ENCODE assay signal across 8 cellular contexts in the genomic region with DNA sequence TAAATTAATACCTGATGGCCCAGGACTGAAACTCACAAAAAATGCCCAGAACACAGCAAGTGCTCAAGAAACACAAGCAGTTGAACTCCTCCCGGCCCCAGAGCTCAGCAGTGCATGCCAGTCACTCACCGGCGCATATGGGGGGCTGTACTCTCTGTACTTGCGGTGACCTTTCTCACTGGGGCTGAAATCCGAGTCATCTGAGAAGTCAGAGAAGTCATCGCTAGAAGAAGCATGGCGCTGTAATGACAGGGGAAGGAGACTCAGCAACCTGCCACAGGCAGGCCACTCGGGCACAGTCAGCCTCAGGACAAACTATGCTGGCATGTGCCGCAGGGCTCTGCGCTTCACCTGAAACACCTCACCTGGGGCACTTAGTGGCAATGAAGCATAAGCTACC.
DNase-seq lines count a peak whose midpoint lies in the region; ATAC-seq lines count a peak whose summit lies in the region.

No MANE protein-coding gene starts in this region.

- no peaks in the 10 kb centered on the region for H3K27me3 ChIP-seq in effector memory CD4-positive, alpha-beta T cell (replicated peaks; ENCODE audit: control insufficient read depth, insufficient read depth, low read length, poor library complexity, severe bottlenecking)

- H3K27ac ChIP-seq in KOPT-K1 (ENCODE audit: low read depth, low read length, poor library complexity, severe bottlenecking): peak overlapping the region; percentile 85
- H3K27ac ChIP-seq in effector memory CD4-positive, alpha-beta T cell (ENCODE audit: insufficient read depth, low read length, poor library complexity, severe bottlenecking): peak overlapping the region; percentile 85

- peaks cover 22% of the 10 kb centered on the region for H3K4me1 ChIP-seq in effector memory CD4-positive, alpha-beta T cell (ENCODE audit: control insufficient read depth, insufficient read depth, low read length, poor library complexity, severe bottlenecking)

- H3K9me3 ChIP-seq in KOPT-K1 (ENCODE audit: insufficient read depth, low read length, poor library complexity, severe bottlenecking): no peaks in the 10 kb centered on the region
- H3K9me3 ChIP-seq in effector memory CD4-positive, alpha-beta T cell (ENCODE audit: control insufficient read depth, low read length): no peaks in the 10 kb centered on the region

- peak overlapping the region; percentile 73 to 95 for H3K4me3 Mint-ChIP-seq in stimulated activated naive CD8-positive, alpha-beta T cell treated with anti-CD3 and anti-CD28 coated beads, Interleukin-15, amount 100 ng/mL, for 72 hours

- H3K4me1 Mint-ChIP-seq in stimulated activated naive CD8-positive, alpha-beta T cell treated with anti-CD3 and anti-CD28 coated beads, Interleukin-15, amount 100 ng/mL, for 72 hours: peaks cover 70% of the 10 kb centered on the region

- H3K4me3 ChIP-seq in effector memory CD4-positive, alpha-beta T cell (ENCODE audit: insufficient read depth, low read depth, low read length, poor library complexity, severe bottlenecking): no peak overlapping the region

- H3K27ac Mint-ChIP-seq in stimulated activated naive CD8-positive, alpha-beta T cell treated with anti-CD3 and anti-CD28 coated beads, Interleukin-15, amount 100 ng/mL, for 72 hours: peak overlapping the region; percentile 20 to 99

- H3K36me3 ChIP-seq in KOPT-K1 (ENCODE audit: insufficient read depth, low read length): peaks cover 79% of the 10 kb centered on the region
- peaks cover 39% of the 10 kb centered on the region for H3K36me3 ChIP-seq in effector memory CD4-positive, alpha-beta T cell (ENCODE audit: control insufficient read depth, insufficient read depth, low read length)

- ATAC-seq in stimulated activated naive CD8-positive, alpha-beta T cell treated with anti-CD3 and anti-CD28 coated beads, Interleukin-15, amount 100 ng/mL, for 72 hours: peak; percentile 39
- no peak for ATAC-seq in GM21390 (IDR thresholded peaks at IDR 0.05; ENCODE audit: unreplicated experiment)

- peak; percentile 66 for DNase-seq in activated CD4-positive, alpha-beta T cell treated with anti-CD3 and anti-CD28 coated beads for 48 hours
- no peak for DNase-seq in activated CD4-positive, alpha-beta T cell treated with anti-CD3 and anti-CD28 coated beads, Interleukin-2, amount 50 U/mL, for 1 hour
- no peak for DNase-seq in effector memory CD4-positive, alpha-beta T cell
- peak in 1 of 2 donors; percentile 58 for DNase-seq in stimulated activated naive CD8-positive, alpha-beta T cell treated with anti-CD3 and anti-CD28 coated beads, Interleukin-15, amount 100 ng/mL, for 72 hours
- DNase-seq in NCI-H2081 treated with DMSO at 0.1 percent for 48 hours (lab: John Stamatoyannopoulos, UW) (no peak), AG08396 (ENCODE audit: low spot score) (no peak)

- H3K27me3 Mint-ChIP-seq in stimulated activated naive CD8-positive, alpha-beta T cell treated with anti-CD3 and anti-CD28 coated beads, Interleukin-15, amount 100 ng/mL, for 72 hours: no peaks in the 10 kb centered on the region

- no peaks in the 10 kb centered on the region for H3K9me3 Mint-ChIP-seq in stimulated activated naive CD8-positive, alpha-beta T cell treated with anti-CD3 and anti-CD28 coated beads, Interleukin-15, amount 100 ng/mL, for 72 hours
